In genomic region chr17:82630212-82630611, GRCh38 we compare ENCODE assay signal across 21 cellular contexts.
"Had no signal": no experiment of that assay in that cellular context is flagged by ENCODE, and none has a peak within 500 bp of the region (broad histone marks: within the 10 kb centered on the region; RNA-seq: fewer than 3 reads in every experiment).

No MANE protein-coding gene starts in this region.

- H3K4me1 ChIP-seq: breast epithelium, parathyroid adenoma, right lobe of liver had no signal

- DNase-seq: activated effector memory CD4-positive, alpha-beta T cell treated with Interleukin-2 at 50 U/mL for 16 hours; activated naive CD4-positive, alpha-beta T cell treated with anti-CD3 and anti-CD28 coated beads for 36 hours; activated naive CD8-positive, alpha-beta T cell treated with anti-CD3 and anti-CD28 coated beads, Interleukin-2, amount 10 ng/mL, durations not matched to agents 7 days and 5 days; activated T-cell treated with anti-CD3 and anti-CD28 coated beads, Interleukin-2, amount 50 U/mL, for 1 hour; amniotic stem cell; kidney; naive thymus-derived CD4-positive, alpha-beta T cell; right lobe of liver; stimulated activated CD4-positive, alpha-beta T cell treated with anti-CD3 and anti-CD28 coated beads, Interleukin-2, amount 100 ng/mL, for 24 hours; testis; trophoblast cell had no signal

- H3K27me3 ChIP-seq: breast epithelium, neutrophil, right lobe of liver, testis had no signal

- H3K27me3 Mint-ChIP-seq: activated naive CD8-positive, alpha-beta T cell treated with anti-CD3 and anti-CD28 coated beads, Interleukin-2, amount 10 ng/mL, durations not matched to agents 7 days and 5 days; naive thymus-derived CD4-positive, alpha-beta T cell had no signal

- H2AFZ ChIP-seq: parathyroid adenoma had no signal

- H3K27ac Mint-ChIP-seq: activated naive CD4-positive, alpha-beta T cell treated with anti-CD3 and anti-CD28 coated beads for 36 hours; activated naive CD8-positive, alpha-beta T cell treated with anti-CD3 and anti-CD28 coated beads, Interleukin-2, amount 10 ng/mL, durations not matched to agents 7 days and 5 days; T-helper 1 cell treated with Interleukin-12 subunit alpha and Interleukin-12 subunit beta and Interleukin-4 antibody, amounts not matched to agents 30 μg/mL and 1 μg/mL, for 36 hours had no signal

- ATAC-seq: left lobe of liver; naive thymus-derived CD4-positive, alpha-beta T cell; right lobe of liver; stimulated activated effector memory CD8-positive, alpha-beta T cell treated with anti-CD3 and anti-CD28 coated beads, Interleukin-12 subunit alpha, Interleukin-12 subunit beta, amount 100 ng/mL, for 72 hours had no signal

- H3K9me3 Mint-ChIP-seq: activated naive CD4-positive, alpha-beta T cell treated with anti-CD3 and anti-CD28 coated beads for 36 hours; activated naive CD8-positive, alpha-beta T cell treated with anti-CD3 and anti-CD28 coated beads, Interleukin-2, amount 10 ng/mL, durations not matched to agents 7 days and 5 days; naive thymus-derived CD4-positive, alpha-beta T cell; stimulated activated effector memory CD8-positive, alpha-beta T cell treated with anti-CD3 and anti-CD28 coated beads, Interleukin-12 subunit alpha, Interleukin-12 subunit beta, amount 100 ng/mL, for 72 hours; T-helper 1 cell treated with Interleukin-12 subunit alpha and Interleukin-12 subunit beta and Interleukin-4 antibody, amounts not matched to agents 30 μg/mL and 1 μg/mL, for 36 hours had no signal

- H3K9ac ChIP-seq: parathyroid adenoma had no signal

- H3K9me3 ChIP-seq: breast epithelium, neutrophil, right lobe of liver, testis had no signal

- H3K4me3 ChIP-seq: breast epithelium, coronary artery, lung, right lobe of liver, skin epidermis, testis had no signal

- H3K4me3 Mint-ChIP-seq: activated naive CD4-positive, alpha-beta T cell treated with anti-CD3 and anti-CD28 coated beads for 36 hours; activated naive CD8-positive, alpha-beta T cell treated with anti-CD3 and anti-CD28 coated beads, Interleukin-2, amount 10 ng/mL, durations not matched to agents 7 days and 5 days; naive thymus-derived CD4-positive, alpha-beta T cell; stimulated activated effector memory CD8-positive, alpha-beta T cell treated with anti-CD3 and anti-CD28 coated beads, Interleukin-12 subunit alpha, Interleukin-12 subunit beta, amount 100 ng/mL, for 72 hours; T-helper 1 cell treated with Interleukin-12 subunit alpha and Interleukin-12 subunit beta and Interleukin-4 antibody, amounts not matched to agents 30 μg/mL and 1 μg/mL, for 36 hours had no signal

- H3K27ac ChIP-seq: coronary artery, epithelial cell of prostate, neutrophil, parathyroid adenoma, right lobe of liver, skin epidermis, testis had no signal

- H3K36me3 ChIP-seq: breast epithelium had no signal
